ENCODE assay signal across 2 cellular contexts in genomic region chr1:42266253-42267135, GRCh38.
TF ChIP-seq lines count a peak whose summit lies in the region.

No MANE protein-coding gene starts in this region.

TF ChIP-seq in SK-N-SH treated with all-trans-retinoic acid at 6 μM for 48 hours, 23 proteins besides CTCF, POLR2A, EP300 and RAD21:
- TF ChIP-seq TSHZ2 (CRISPR knock-in tag; IDR thresholded peaks at IDR 0.05) = no peak
- no peak for TF ChIP-seq ZNF565 (CRISPR knock-in tag; conservative IDR thresholded peaks at IDR 0.05; ENCODE audit: low read depth)
- TF ChIP-seq GLIS3 (CRISPR knock-in tag; IDR thresholded peaks at IDR 0.05) = no peak
- no peak for TF ChIP-seq ZNF8 (CRISPR knock-in tag; IDR thresholded peaks at IDR 0.05)
- no peak for TF ChIP-seq CREB5 (CRISPR knock-in tag; IDR thresholded peaks at IDR 0.05; ENCODE audit: low read depth)
- TF ChIP-seq BACH2 (CRISPR knock-in tag; IDR thresholded peaks at IDR 0.05; ENCODE audit: borderline replicate concordance) = no peak

TF ChIP-seq in SK-N-SH, 30 proteins besides CTCF, POLR2A, EP300 and RAD21 (continued from another document):
- TF ChIP-seq REST (IDR thresholded peaks at IDR 0.05; ENCODE audit: low read depth, low read length) (no peak), FOXJ3 (CRISPR knock-in tag; IDR thresholded peaks at IDR 0.05) (no peak), RCOR1 (IDR thresholded peaks at IDR 0.05; ENCODE audit: low read length) (no peak), MAX (IDR thresholded peaks at IDR 0.05; ENCODE audit: low read depth) (no peak), FOSL2 (IDR thresholded peaks at IDR 0.05; ENCODE audit: borderline replicate concordance, low read depth) (no peak), CHD2 (IDR thresholded peaks at IDR 0.05; ENCODE audit: low read length, partially characterized antibody) (no peak), MEF2A (IDR thresholded peaks at IDR 0.05; ENCODE audit: borderline replicate concordance, low read depth) (no peak), NFIC (IDR thresholded peaks at IDR 0.05; ENCODE audit: borderline replicate concordance) (no peak), USF1 (IDR thresholded peaks at IDR 0.05; ENCODE audit: borderline replicate concordance, low read depth) (no peak), TCF12 (IDR thresholded peaks at IDR 0.05) (no peak), EZH2phosphoT487 (IDR thresholded peaks at IDR 0.05; ENCODE audit: borderline replicate concordance, low read depth) (no peak), MXI1 (IDR thresholded peaks at IDR 0.05; ENCODE audit: low read depth, low read length) (no peak), RXRA (IDR thresholded peaks at IDR 0.05; ENCODE audit: borderline replicate concordance, low read depth) (no peak), PBX3 (IDR thresholded peaks at IDR 0.05) (no peak)
TF ChIP-seq in SK-N-SH: peak in this region for 0.
